In genomic region chr19:50667759-50668231, GRCh38 we compare ENCODE assay signal across 1 cellular context.
TF ChIP-seq lines count a peak whose summit lies in the region.

No MANE protein-coding gene starts in this region.

TF ChIP-seq in GM23338, 12 proteins besides CTCF, POLR2A, EP300 and RAD21 (continued from another document):
- TF ChIP-seq EZH2 (IDR thresholded peaks at IDR 0.05; ENCODE audit: low read depth, unreplicated experiment) = peak; percentile 60
- TF ChIP-seq JUNB (IDR thresholded peaks at IDR 0.05; ENCODE audit: unreplicated experiment) = no peak
